ENCODE assay signal across 11 cellular contexts in genomic region chr3:172323894-172324590, GRCh38.
A peak's percentile ranks its signal among the peaks of the same experiment; 100 is the strongest.
DNase-seq lines count a peak whose midpoint lies in the region; ATAC-seq and TF ChIP-seq lines count a peak whose summit lies in the region.
"Had no signal": no experiment of that assay in that cellular context is flagged by ENCODE, and none has a peak within 500 bp of the region (broad histone marks: within the 10 kb centered on the region; RNA-seq: fewer than 3 reads in every experiment).

No MANE protein-coding gene starts in this region.

- no peaks in the 10 kb centered on the region for H3K9me3 ChIP-seq in CD8-positive, alpha-beta memory T cell (ENCODE audit: low read length)

- H3K36me3 Mint-ChIP-seq in osteocyte (ENCODE audit: unreplicated experiment): peaks cover 67% of the 10 kb centered on the region
- H3K36me3 Mint-ChIP-seq in glutamatergic neuron (ENCODE audit: unreplicated experiment): no peaks in the 10 kb centered on the region
- H3K36me3 Mint-ChIP-seq in CD8-positive, alpha-beta memory T cell: peaks cover 0 to 30% (median 9%) of the 10 kb centered on the region in 3 donors

- no peak overlapping the region for H3K4me3 ChIP-seq in fibroblast of mammary gland (ENCODE audit: control insufficient read depth, low read depth, low read length)
- H3K4me3 ChIP-seq in CD8-positive, alpha-beta memory T cell (ENCODE audit: low read length): no peak overlapping the region

- H3K4me1 ChIP-seq in CD8-positive, alpha-beta memory T cell (ENCODE audit: insufficient read depth, low read length): no peaks in the 10 kb centered on the region

- DNase-seq in GM10248 (ENCODE audit: extremely low spot score): peak; percentile 31
- no peak for DNase-seq in RWPE1 (ENCODE audit: low spot score)
- peak; percentile 67 for DNase-seq in fibroblast of mammary gland (ENCODE audit: low read depth)
- DNase-seq in osteocyte (ENCODE audit: extremely low spot score, unreplicated experiment): no peak
- no peak for DNase-seq in glutamatergic neuron
- DNase-seq in CD8-positive, alpha-beta memory T cell: no peak
- no peak for DNase-seq in RKO (ENCODE audit: low spot score)
- DNase-seq: NCI-H2081, SW 1271 had no signal

- POLR2A ChIA-PET in GM10248 (lab: Yijun Ruan, JAX): no interaction called here
- POLR2A ChIA-PET in RWPE1 (lab: Yijun Ruan, JAX; ENCODE audit: low non-redundant PET): no interaction called here
- POLR2A ChIA-PET in CD8-positive, alpha-beta memory T cell (lab: Charles Lee): no interaction called here

- H3K27ac ChIP-seq in RWPE1: peak overlapping the region; percentile 81
- H3K27ac ChIP-seq in CD8-positive, alpha-beta memory T cell (ENCODE audit: low read depth, low read length): no peak overlapping the region

- no peak for TF ChIP-seq CTCF in GM10248 (IDR thresholded peaks at IDR 0.05; ENCODE audit: control extremely low read depth, extremely low read depth, low read depth, missing control alignments)
- no peak for TF ChIP-seq CTCF in RWPE1 (conservative IDR thresholded peaks at IDR 0.05; ENCODE audit: low read depth)
- TF ChIP-seq CTCF in fibroblast of mammary gland (conservative IDR thresholded peaks at IDR 0.05; ENCODE audit: control insufficient read depth, insufficient read depth, low read depth, low read length): no peak
- TF ChIP-seq CTCF in osteocyte (IDR thresholded peaks at IDR 0.05): no peak
- no peak for TF ChIP-seq CTCF in glutamatergic neuron (IDR thresholded peaks at IDR 0.05; ENCODE audit: partially characterized antibody, unreplicated experiment)

- no peaks in the 10 kb centered on the region for H3K27me3 Mint-ChIP-seq in osteocyte (ENCODE audit: unreplicated experiment)
- H3K27me3 Mint-ChIP-seq in glutamatergic neuron (ENCODE audit: unreplicated experiment): peaks cover 4% of the 10 kb centered on the region
- H3K27me3 Mint-ChIP-seq in CD8-positive, alpha-beta memory T cell: no peaks in the 10 kb centered on the region
- H3K27me3 Mint-ChIP-seq: activated naive CD8-positive, alpha-beta T cell had no signal

- no peak for ATAC-seq in HG03460 (IDR thresholded peaks at IDR 0.05; ENCODE audit: unreplicated experiment)

- no peak overlapping the region for H3K4me3 Mint-ChIP-seq in osteocyte (ENCODE audit: unreplicated experiment)
- H3K4me3 Mint-ChIP-seq in glutamatergic neuron (ENCODE audit: unreplicated experiment): no peak overlapping the region
- H3K4me3 Mint-ChIP-seq in CD8-positive, alpha-beta memory T cell: no peak overlapping the region
- H3K4me3 Mint-ChIP-seq: activated naive CD8-positive, alpha-beta T cell had no signal

- H3K9me3 Mint-ChIP-seq in osteocyte (ENCODE audit: unreplicated experiment) (no peaks in the 10 kb centered on the region), glutamatergic neuron (ENCODE audit: unreplicated experiment) (peaks cover 3% of the 10 kb centered on the region)
- no peaks in the 10 kb centered on the region for H3K9me3 Mint-ChIP-seq in CD8-positive, alpha-beta memory T cell

- H3K27ac Mint-ChIP-seq in osteocyte (ENCODE audit: unreplicated experiment) (peak overlapping the region; percentile 31), glutamatergic neuron (ENCODE audit: unreplicated experiment) (no peak overlapping the region)
- peak overlapping the region in 2 of 8 donors; percentile 9 to 25 for H3K27ac Mint-ChIP-seq in CD8-positive, alpha-beta memory T cell
- H3K27ac Mint-ChIP-seq: activated naive CD8-positive, alpha-beta T cell had no signal

- H3K36me3 ChIP-seq in CD8-positive, alpha-beta memory T cell (ENCODE audit: insufficient read depth, low read length): peaks cover 3% of the 10 kb centered on the region

- H3K4me1 Mint-ChIP-seq in osteocyte (ENCODE audit: unreplicated experiment) (peaks cover 21% of the 10 kb centered on the region), glutamatergic neuron (ENCODE audit: low read depth, unreplicated experiment) (peaks cover 4% of the 10 kb centered on the region)
- H3K4me1 Mint-ChIP-seq in CD8-positive, alpha-beta memory T cell: no peaks in the 10 kb centered on the region

- H3K27me3 ChIP-seq in CD8-positive, alpha-beta memory T cell (ENCODE audit: insufficient read depth, low read length, poor library complexity, severe bottlenecking): no peaks in the 10 kb centered on the region

- CTCF ChIA-PET in GM10248 (lab: Yijun Ruan, JAX) (interaction anchor here (3.3 to 8.8 kb wide), 2 partner anchors 9 to 17 kb away, joined by 16 to 97 read pairs; no protein-coding TSS in a partner anchor), RWPE1 (lab: Yijun Ruan, JAX) (interaction anchor here (0.5 to 0.7 kb wide), 2 partner anchors 12 to 188 kb away, joined by 3 read pairs; no protein-coding TSS in a partner anchor)
- CTCF ChIA-PET in CD8-positive, alpha-beta memory T cell (lab: Charles Lee): interaction anchor here (2.2 kb wide), 1 partner anchor 8 kb away, joined by 10 read pairs; no protein-coding TSS in a partner anchor

Comparison
In these comparisons a context has a peak if more than half of its experiments do, and no peak if none do; other contexts are left out.
1. DNase-seq: peak in GM10248 (single experiment) and fibroblast of mammary gland (single experiment); none in RWPE1 (single experiment), osteocyte (single experiment), glutamatergic neuron (single experiment), CD8-positive, alpha-beta memory T cell (0 of 5) and RKO (single experiment).